Comparison of ENCODE assay signal across 8 cellular contexts in genomic region chr12:27627123-27627835, GRCh38.
DNase-seq lines count a peak whose midpoint lies in the region; ATAC-seq and TF ChIP-seq lines count a peak whose summit lies in the region.

No MANE protein-coding gene starts in this region.

- H4K20me1 ChIP-seq in SK-N-SH (ENCODE audit: insufficient read depth): no peaks in the 10 kb centered on the region

- CTCF ChIA-PET in SK-N-SH (lab: Yijun Ruan, JAX): no interaction called here

- no peaks in the 10 kb centered on the region for H3K9me3 Mint-ChIP-seq in activated naive CD8-positive, alpha-beta T cell treated with anti-CD3 and anti-CD28 coated beads for 36 hours

- no peaks in the 10 kb centered on the region for H3K9me3 ChIP-seq in SK-N-SH

- H3K4me3 ChIP-seq in AG10803 (ENCODE audit: low read length) (peak overlapping the region; percentile 23), SK-N-SH (ENCODE audit: low read depth in 2 of 2, low read length in 1 of 2) (no peak overlapping the region)

- peak overlapping the region; percentile 62 to 98; a peak in 3 of 4 replicates for H3K27ac ChIP-seq in SK-N-SH (ENCODE audit: low read depth in 2 of 2, low read length in 1 of 2)

- H3K27me3 ChIP-seq in SK-N-SH (ENCODE audit: insufficient read depth): no peaks in the 10 kb centered on the region

- H3K36me3 Mint-ChIP-seq in activated naive CD8-positive, alpha-beta T cell treated with anti-CD3 and anti-CD28 coated beads for 36 hours: no peaks in the 10 kb centered on the region

- peaks cover 90% of the 10 kb centered on the region for H3K79me2 ChIP-seq in SK-N-SH (ENCODE audit: insufficient read depth)

- WGBS in SK-N-SH (ENCODE audit: low lambda C conversion rate): 53% methylated on average over 7 of the region's 7 CpGs

- POLR2A ChIA-PET in SK-N-SH (lab: Yijun Ruan, JAX): no interaction called here

- H3K4me3 Mint-ChIP-seq in activated naive CD8-positive, alpha-beta T cell treated with anti-CD3 and anti-CD28 coated beads for 36 hours: no peak overlapping the region

- peaks cover 3 to 25% of the 10 kb centered on the region in 2 experiments for H3K36me3 ChIP-seq in SK-N-SH (replicated peaks in 1 of 2; ENCODE audit: control insufficient read depth in 1 of 2, insufficient read depth in 2 of 2, low read length in 1 of 2)

- peak overlapping the region; percentile 54; the same call in 1 of the 2 replicates for H3K9ac ChIP-seq in SK-N-SH

- H3F3A ChIP-seq in SK-N-SH (replicated peaks; ENCODE audit: insufficient read depth): peaks cover 78% of the 10 kb centered on the region

- H3K27ac Mint-ChIP-seq in activated naive CD8-positive, alpha-beta T cell treated with anti-CD3 and anti-CD28 coated beads for 36 hours: no peak overlapping the region

- intact Hi-C loops in left ventricle myocardium superior (cut with micrococcal nuclease): no loop called here

- H3K9me2 ChIP-seq in SK-N-SH: no peaks in the 10 kb centered on the region

- peak; percentile 43 for ATAC-seq in left ventricle myocardium superior
- ATAC-seq in GM21825 (IDR thresholded peaks at IDR 0.05; ENCODE audit: unreplicated experiment): no peak

- H2AFZ ChIP-seq in SK-N-SH (ENCODE audit: low read depth): no peak overlapping the region

- TF ChIP-seq CTCF in AG10803 (conservative IDR thresholded peaks at IDR 0.05; ENCODE audit: low read length): no peak
- no peak for TF ChIP-seq CTCF in SK-N-SH (IDR thresholded peaks at IDR 0.05)

- H3K27me3 Mint-ChIP-seq in activated naive CD8-positive, alpha-beta T cell treated with anti-CD3 and anti-CD28 coated beads for 36 hours: peaks cover 3% of the 10 kb centered on the region

- peaks cover 5 to 53% of the 10 kb centered on the region in 2 experiments; a peak in 3 of 4 replicates for H3K4me1 ChIP-seq in SK-N-SH (ENCODE audit: control insufficient read depth in 1 of 2, insufficient read depth in 2 of 2, low read depth in 1 of 2, low read length in 1 of 2)

- TF ChIP-seq EP300 in SK-N-SH (IDR thresholded peaks at IDR 0.05; ENCODE audit: borderline replicate concordance in 1 of 2, low read depth in 1 of 2, low read length in 1 of 2): no peak; a peak in 1 of 4 replicates

- H3K4me2 ChIP-seq in SK-N-SH: peak overlapping the region; percentile 69

- no peak for TF ChIP-seq RAD21 in SK-N-SH (IDR thresholded peaks at IDR 0.05; ENCODE audit: low read length)

- H3K4me1 Mint-ChIP-seq in activated naive CD8-positive, alpha-beta T cell treated with anti-CD3 and anti-CD28 coated beads for 36 hours: peaks cover 16% of the 10 kb centered on the region

- DNase-seq in AG10803 (ENCODE audit: low read depth) (peak; percentile 87), HCEC 1CT (peak; percentile 94), SK-N-SH (no peak), left ventricle myocardium superior (no peak), iPS-NIHi7 (ENCODE audit: extremely low spot score) (no peak)
- DNase-seq in effector CD4-positive, alpha-beta T cell: no peak
- no peak for DNase-seq in activated naive CD8-positive, alpha-beta T cell treated with anti-CD3 and anti-CD28 coated beads for 36 hours

TF ChIP-seq in SK-N-SH, 30 proteins besides CTCF, POLR2A, EP300 and RAD21 (continues in another document):
- no peak for TF ChIP-seq REST (IDR thresholded peaks at IDR 0.05; ENCODE audit: low read depth, low read length)
- TF ChIP-seq YY1 (IDR thresholded peaks at IDR 0.05; ENCODE audit: low read depth): no peak
- TF ChIP-seq MXI1 (IDR thresholded peaks at IDR 0.05; ENCODE audit: low read depth, low read length): no peak
- TF ChIP-seq PBX3 (IDR thresholded peaks at IDR 0.05): peak; percentile 80
- TF ChIP-seq GABPA (IDR thresholded peaks at IDR 0.05; ENCODE audit: low read depth): no peak
- TF ChIP-seq FOXM1 (IDR thresholded peaks at IDR 0.05; ENCODE audit: low read depth): no peak
- TF ChIP-seq RFX5 (IDR thresholded peaks at IDR 0.05; ENCODE audit: low read length): no peak
- no peak for TF ChIP-seq ELF1 (IDR thresholded peaks at IDR 0.05)
- TF ChIP-seq FOSL2 (IDR thresholded peaks at IDR 0.05; ENCODE audit: borderline replicate concordance, low read depth): peak; percentile 38; the same call in 1 of the 2 replicates
- no peak for TF ChIP-seq CHD2 (IDR thresholded peaks at IDR 0.05; ENCODE audit: low read length, partially characterized antibody)
- TF ChIP-seq MEF2A (IDR thresholded peaks at IDR 0.05; ENCODE audit: borderline replicate concordance, low read depth): peak; percentile 76
- peak; percentile 58; the same call in 1 of the 2 replicates for TF ChIP-seq NFIC (IDR thresholded peaks at IDR 0.05; ENCODE audit: borderline replicate concordance)
- no peak for TF ChIP-seq RXRA (IDR thresholded peaks at IDR 0.05; ENCODE audit: borderline replicate concordance, low read depth)
- TF ChIP-seq MAX (IDR thresholded peaks at IDR 0.05; ENCODE audit: low read depth): 0 out of 2 replicates have a peak, but pooled peaks have one; percentile 34
- TF ChIP-seq ZBTB33 (IDR thresholded peaks at IDR 0.05; ENCODE audit: borderline replicate concordance, low read depth): no peak
- TF ChIP-seq TCF12 (IDR thresholded peaks at IDR 0.05): peak; percentile 38; the same call in 1 of the 2 replicates
- no peak for TF ChIP-seq SIN3A (IDR thresholded peaks at IDR 0.05; ENCODE audit: borderline replicate concordance, low read depth, low read length)
- peak; percentile 33; the same call in 1 of the 2 replicates for TF ChIP-seq JUND (IDR thresholded peaks at IDR 0.05)
- TF ChIP-seq FOXJ3 (CRISPR knock-in tag; IDR thresholded peaks at IDR 0.05): no peak
- no peak for TF ChIP-seq TAF1 (IDR thresholded peaks at IDR 0.05; ENCODE audit: borderline replicate concordance, low read depth, low read length)
- no peak for TF ChIP-seq POLR2AphosphoS5 (IDR thresholded peaks at IDR 0.05; ENCODE audit: low read depth, low read length)
- no peak for TF ChIP-seq TEAD4 (IDR thresholded peaks at IDR 0.05; ENCODE audit: borderline replicate concordance, insufficient read depth)
- TF ChIP-seq USF2 (IDR thresholded peaks at IDR 0.05; ENCODE audit: borderline replicate concordance, low read depth, low read length): no peak

Comparison
In these comparisons a context has a peak if more than half of its experiments do, and no peak if none do; other contexts are left out.
1. DNase-seq: peak in AG10803 (single experiment) and HCEC 1CT (single experiment); none in SK-N-SH (single experiment), left ventricle myocardium superior (single experiment), effector CD4-positive, alpha-beta T cell (single experiment), iPS-NIHi7 (single experiment) and activated naive CD8-positive, alpha-beta T cell treated with anti-CD3 and anti-CD28 coated beads for 36 hours (single experiment).